Comparison of ENCODE assay signal across 22 cellular contexts in the genomic region with DNA sequence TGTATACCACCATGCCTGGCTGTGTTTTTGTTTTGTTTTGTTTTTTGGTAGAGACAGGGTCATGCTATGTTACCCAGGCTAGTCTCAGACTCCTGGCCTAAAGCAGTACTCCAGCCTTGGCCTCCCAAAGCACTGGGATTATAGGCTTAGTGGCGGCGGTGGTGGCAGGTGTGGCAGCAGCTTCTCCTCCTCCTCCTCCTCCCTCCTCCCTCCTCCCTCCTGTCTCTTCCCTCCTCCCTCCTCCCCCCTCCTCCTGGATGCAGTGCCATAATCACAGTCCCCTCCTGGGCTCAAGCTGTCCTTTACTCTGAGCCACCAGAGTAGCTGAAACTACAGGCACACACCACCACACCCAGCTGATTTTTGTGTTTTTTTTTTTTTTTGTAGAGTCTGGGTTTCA.
A peak's percentile ranks its signal among the peaks of the same experiment; 100 is the strongest.
DNase-seq lines count a peak whose midpoint lies in the region; ATAC-seq and TF ChIP-seq lines count a peak whose summit lies in the region.
"Had no signal": no experiment of that assay in that cellular context is flagged by ENCODE, and none has a peak within 500 bp of the region (broad histone marks: within the 10 kb centered on the region; RNA-seq: fewer than 3 reads in every experiment).

No MANE protein-coding gene starts in this region.

- H3K27ac Mint-ChIP-seq in activated CD8-positive, alpha-beta T cell treated with anti-CD3 and anti-CD28 coated beads, Interleukin-2, amount 10 ng/mL, durations not matched to agents 7 days and 5 days, result peak overlapping the region; percentile 53
- H3K27ac Mint-ChIP-seq in activated CD8-positive, alpha-beta T cell treated with anti-CD3 and anti-CD28 coated beads for 36 hours, result no peak overlapping the region
- H3K27ac Mint-ChIP-seq in central memory CD8-positive, alpha-beta T cell (ENCODE audit: low read depth), result peak overlapping the region; percentile 8
- H3K27ac Mint-ChIP-seq: B cell; CD8-positive, alpha-beta T cell had no signal

- H3K4me3 Mint-ChIP-seq in activated CD8-positive, alpha-beta T cell treated with anti-CD3 and anti-CD28 coated beads, Interleukin-2, amount 10 ng/mL, durations not matched to agents 7 days and 5 days, result no peak overlapping the region
- no peak overlapping the region for H3K4me3 Mint-ChIP-seq in activated CD8-positive, alpha-beta T cell treated with anti-CD3 and anti-CD28 coated beads for 36 hours
- no peak overlapping the region for H3K4me3 Mint-ChIP-seq in central memory CD8-positive, alpha-beta T cell
- H3K4me3 Mint-ChIP-seq: B cell; CD8-positive, alpha-beta T cell; IgD-negative memory B cell had no signal

- TF ChIP-seq CTCF in activated CD8-positive, alpha-beta T cell treated with anti-CD3 and anti-CD28 coated beads for 36 hours (IDR thresholded peaks at IDR 0.05), result no peak

- ATAC-seq in activated CD8-positive, alpha-beta T cell treated with anti-CD3 and anti-CD28 coated beads, Interleukin-2, amount 10 ng/mL, durations not matched to agents 7 days and 5 days, result no peak
- no peak for ATAC-seq in activated CD8-positive, alpha-beta T cell treated with anti-CD3 and anti-CD28 coated beads for 36 hours
- ATAC-seq in central memory CD8-positive, alpha-beta T cell (replicated peaks; ENCODE audit: extremely low read depth, poor library complexity, severe bottlenecking), result no peak
- ATAC-seq: CD8-positive, alpha-beta T cell; HCT116; Right ventricle myocardium inferior had no signal

- H3K36me3 Mint-ChIP-seq in activated CD8-positive, alpha-beta T cell treated with anti-CD3 and anti-CD28 coated beads, Interleukin-2, amount 10 ng/mL, durations not matched to agents 7 days and 5 days (ENCODE audit: low read depth), result peaks cover 34% of the 10 kb centered on the region
- peaks cover 31% of the 10 kb centered on the region for H3K36me3 Mint-ChIP-seq in activated CD8-positive, alpha-beta T cell treated with anti-CD3 and anti-CD28 coated beads for 36 hours (ENCODE audit: low read depth)
- peaks cover 64% of the 10 kb centered on the region for H3K36me3 Mint-ChIP-seq in central memory CD8-positive, alpha-beta T cell (ENCODE audit: insufficient read depth)
- H3K36me3 Mint-ChIP-seq: IgD-negative memory B cell had no signal

- H3K4me1 Mint-ChIP-seq in activated CD8-positive, alpha-beta T cell treated with anti-CD3 and anti-CD28 coated beads, Interleukin-2, amount 10 ng/mL, durations not matched to agents 7 days and 5 days (ENCODE audit: low read depth), result no peaks in the 10 kb centered on the region
- no peaks in the 10 kb centered on the region for H3K4me1 Mint-ChIP-seq in activated CD8-positive, alpha-beta T cell treated with anti-CD3 and anti-CD28 coated beads for 36 hours (ENCODE audit: low read depth)
- no peaks in the 10 kb centered on the region for H3K4me1 Mint-ChIP-seq in central memory CD8-positive, alpha-beta T cell
- H3K4me1 Mint-ChIP-seq: B cell, IgD-negative memory B cell had no signal

- intact Hi-C loops in activated CD8-positive, alpha-beta T cell treated with anti-CD3 and anti-CD28 coated beads for 36 hours (cut with micrococcal nuclease), result no loop called here

- no peaks in the 10 kb centered on the region for H3K27me3 Mint-ChIP-seq in activated CD8-positive, alpha-beta T cell treated with anti-CD3 and anti-CD28 coated beads, Interleukin-2, amount 10 ng/mL, durations not matched to agents 7 days and 5 days (ENCODE audit: low read depth)
- H3K27me3 Mint-ChIP-seq in activated CD8-positive, alpha-beta T cell treated with anti-CD3 and anti-CD28 coated beads for 36 hours, result no peaks in the 10 kb centered on the region
- no peaks in the 10 kb centered on the region for H3K27me3 Mint-ChIP-seq in central memory CD8-positive, alpha-beta T cell
- H3K27me3 Mint-ChIP-seq: B cell, IgD-negative memory B cell had no signal

- no peak for DNase-seq in activated CD8-positive, alpha-beta T cell treated with anti-CD3 and anti-CD28 coated beads, Interleukin-2, amount 10 ng/mL, durations not matched to agents 7 days and 5 days
- DNase-seq in activated CD8-positive, alpha-beta T cell treated with anti-CD3 and anti-CD28 coated beads for 36 hours, result no peak
- DNase-seq in NCI-H82 treated with DMSO at 0.1 percent for 48 hours (lab: John Stamatoyannopoulos, UW; ENCODE audit: unreplicated experiment) (peak; percentile 8), activated gamma-delta T cell treated with Interleukin-2 at 50 U/mL for 16 hours (no peak), middle frontal gyrus (ENCODE audit: extremely low spot score, low spot score) (no peak)
- no peak for DNase-seq in central memory CD8-positive, alpha-beta T cell (ENCODE audit: low spot score in 2 of 2)
- DNase-seq in activated CD8-positive, alpha-beta memory T cell treated with anti-CD3 and anti-CD28 coated beads for 24 hours, result no peak
- DNase-seq: Caco-2; CD8-positive, alpha-beta T cell; DMS79 treated with DMSO at 0.1 percent for 48 hours; NCI-H1092 treated with DMSO at 0.1 percent for 48 hours; NCI-H1436; NCI-H187; NCI-H2081 treated with DMSO at 0.1 percent for 48 hours; NCI-H2171; NCI-H226; NCI-H510A; PC-9 had no signal

- CTCF ChIA-PET in activated CD8-positive, alpha-beta T cell treated with anti-CD3 and anti-CD28 coated beads, Interleukin-2, amount 10 ng/mL, durations not matched to agents 7 days and 5 days (lab: Charles Lee), result no interaction called here
- CTCF ChIA-PET in activated CD8-positive, alpha-beta T cell treated with anti-CD3 and anti-CD28 coated beads for 36 hours (lab: Charles Lee), result no interaction called here

- POLR2A ChIA-PET in activated CD8-positive, alpha-beta T cell treated with anti-CD3 and anti-CD28 coated beads, Interleukin-2, amount 10 ng/mL, durations not matched to agents 7 days and 5 days (lab: Charles Lee), result no interaction called here
- POLR2A ChIA-PET in activated CD8-positive, alpha-beta T cell treated with anti-CD3 and anti-CD28 coated beads for 36 hours (lab: Charles Lee), result no interaction called here

- H3K9me3 Mint-ChIP-seq in activated CD8-positive, alpha-beta T cell treated with anti-CD3 and anti-CD28 coated beads, Interleukin-2, amount 10 ng/mL, durations not matched to agents 7 days and 5 days (ENCODE audit: insufficient read depth), result no peaks in the 10 kb centered on the region
- H3K9me3 Mint-ChIP-seq in activated CD8-positive, alpha-beta T cell treated with anti-CD3 and anti-CD28 coated beads for 36 hours, result no peaks in the 10 kb centered on the region
- H3K9me3 Mint-ChIP-seq in central memory CD8-positive, alpha-beta T cell, result no peaks in the 10 kb centered on the region
- H3K9me3 Mint-ChIP-seq: CD8-positive, alpha-beta T cell; IgD-negative memory B cell had no signal
